Comparison of ENCODE assay signal across 8 cellular contexts in genomic region chr17:81345211-81346089, GRCh38. TPM values are rescaled to one million over a fixed set of nuclear protein-coding genes. Genes with fewer than 3 reads are reported as not detected.
DNase-seq lines count a peak whose midpoint lies in the region; ATAC-seq lines count a peak whose summit lies in the region.

No MANE protein-coding gene starts in this region.

- H3K36me3 ChIP-seq in esophagus (ENCODE audit: control insufficient read depth in 2 of 2, insufficient read depth in 2 of 2, low read length in 1 of 2) (no peaks in the 10 kb centered on the region), mucosa of stomach (ENCODE audit: control insufficient read depth, insufficient read depth, low read length) (no peaks in the 10 kb centered on the region)

- H3K4me1 ChIP-seq in esophagus (ENCODE audit: control insufficient read depth in 2 of 2, insufficient read depth in 2 of 2, low read length in 1 of 2): peaks cover 10 to 12% of the 10 kb centered on the region in 2 donors
- H3K4me1 ChIP-seq in mucosa of stomach (ENCODE audit: control insufficient read depth, insufficient read depth, low read length): peaks cover 36% of the 10 kb centered on the region

- peak in 12 of 14 donors; percentile 36 to 86 (median 75) for DNase-seq in C1 segment of cervical spinal cord (lab: John Stamatoyannopoulos, UW)
- peak; percentile 88 to 89 for DNase-seq in NCI-H524 (lab: John Stamatoyannopoulos, UW)
- peak; percentile 80 for DNase-seq in activated CD8-positive, alpha-beta memory T cell treated with anti-CD3 and anti-CD28 coated beads, Interleukin-2, amount 50 U/mL, for 48 hours
- peak; percentile 75 for DNase-seq in stromal cell of bone marrow (ENCODE audit: low read depth)

- WGBS in esophagus, 2 donors: 0 to 1% methylated on average over 78 to 96 of the region's 96 CpGs

- H3K27ac ChIP-seq in esophagus (ENCODE audit: low read depth in 2 of 2, low read length in 1 of 2): peak overlapping the region; percentile 98 to 99

- ATAC-seq in GM19025 (IDR thresholded peaks at IDR 0.05; ENCODE audit: low read depth, unreplicated experiment): peak; percentile 32
- peak; percentile 31 for ATAC-seq in HG03139 (IDR thresholded peaks at IDR 0.05; ENCODE audit: unreplicated experiment)

- H3K9ac ChIP-seq in mucosa of stomach (ENCODE audit: low read length): peak overlapping the region; percentile 98

- no peaks in the 10 kb centered on the region for H3K27me3 ChIP-seq in esophagus (ENCODE audit: control insufficient read depth in 1 of 2, insufficient read depth in 2 of 2, low read length in 2 of 2)
- H3K27me3 ChIP-seq in mucosa of stomach (ENCODE audit: control insufficient read depth, insufficient read depth, low read length): peaks cover 15% of the 10 kb centered on the region

- peak overlapping the region; percentile 73 to 87 for H3K4me3 ChIP-seq in esophagus (ENCODE audit: low read depth in 1 of 2, low read length in 2 of 2)
- peak overlapping the region; percentile 95 for H3K4me3 ChIP-seq in mucosa of stomach (ENCODE audit: low read length)

- no peaks in the 10 kb centered on the region for H3K9me3 ChIP-seq in esophagus (ENCODE audit: control insufficient read depth in 2 of 2, insufficient read depth in 1 of 2, low read depth in 1 of 2, low read length in 1 of 2)
- no peaks in the 10 kb centered on the region for H3K9me3 ChIP-seq in mucosa of stomach (ENCODE audit: control insufficient read depth, low read length)

RNA-seq across cellular contexts. Expression of gene BAHCC1, which starts 49.8 kb away (rescaled TPM):
- 1 to 10 TPM; 3.0 to 9.1 TPM for polyA plus RNA-seq in esophagus

RNA-seq across cellular contexts. Expression of gene SLC38A10, which starts 50.3 kb away (rescaled TPM):
- polyA plus RNA-seq in esophagus: 10 to 100 TPM; 22.9 to 40.5 TPM

Comparison
In these comparisons a context has a peak if more than half of its experiments do, and no peak if none do; other contexts are left out.
1. Peak in every context shown above with its lines: DNase-seq, ATAC-seq, H3K4me3 ChIP-seq and H3K27ac ChIP-seq.